Comparison of ENCODE assay signal across 1 cellular context in the genomic region with DNA sequence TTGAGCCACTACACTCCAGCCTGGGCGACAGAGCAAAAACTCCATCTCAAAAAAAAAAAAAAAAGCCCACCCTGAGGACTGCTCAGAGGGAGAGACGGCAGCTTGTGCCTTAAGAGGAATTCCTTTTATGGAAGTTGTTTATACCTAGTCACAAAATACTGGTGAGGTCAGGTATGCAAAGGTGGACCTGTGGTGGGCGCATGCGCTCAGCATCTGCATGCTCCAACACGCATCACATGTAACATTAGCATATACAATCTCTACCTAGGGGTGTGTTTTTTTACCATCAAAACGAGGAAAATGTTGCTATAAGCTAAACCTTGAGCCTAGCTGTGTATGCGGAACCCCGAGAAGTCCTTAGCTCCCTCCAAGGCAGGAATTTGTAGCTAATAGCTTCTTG.
TF ChIP-seq lines count a peak whose summit lies in the region.

No MANE protein-coding gene starts in this region.

TF ChIP-seq in H1, 55 proteins besides CTCF, POLR2A, EP300 and RAD21:
- no peak for TF ChIP-seq TCF12 (IDR thresholded peaks at IDR 0.05; ENCODE audit: low read depth, low read length)
- no peak for TF ChIP-seq EZH2 (IDR thresholded peaks at IDR 0.05; ENCODE audit: low read depth, low read length, severe bottlenecking)
- no peak for TF ChIP-seq CEBPB (IDR thresholded peaks at IDR 0.05; ENCODE audit: low read depth, low read length)
- TF ChIP-seq SP2 (IDR thresholded peaks at IDR 0.05; ENCODE audit: low read length), result no peak
- TF ChIP-seq, protein P1, sequence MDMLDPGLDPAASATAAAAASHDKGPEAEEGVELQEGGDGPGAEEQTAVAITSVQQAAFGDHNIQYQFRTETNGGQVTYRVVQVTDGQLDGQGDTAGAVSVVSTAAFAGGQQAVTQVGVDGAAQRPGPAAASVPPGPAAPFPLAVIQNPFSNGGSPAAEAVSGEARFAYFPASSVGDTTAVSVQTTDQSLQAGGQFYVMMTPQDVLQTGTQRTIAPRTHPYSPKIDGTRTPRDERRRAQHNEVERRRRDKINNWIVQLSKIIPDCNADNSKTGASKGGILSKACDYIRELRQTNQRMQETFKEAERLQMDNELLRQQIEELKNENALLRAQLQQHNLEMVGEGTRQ (IDR thresholded peaks at IDR 0.05; ENCODE audit: low read length), result no peak
- TF ChIP-seq CHD2 (IDR thresholded peaks at IDR 0.05; ENCODE audit: low read length), result no peak
TF ChIP-seq in H1: peak in this region for 0.
